In the genomic region with DNA sequence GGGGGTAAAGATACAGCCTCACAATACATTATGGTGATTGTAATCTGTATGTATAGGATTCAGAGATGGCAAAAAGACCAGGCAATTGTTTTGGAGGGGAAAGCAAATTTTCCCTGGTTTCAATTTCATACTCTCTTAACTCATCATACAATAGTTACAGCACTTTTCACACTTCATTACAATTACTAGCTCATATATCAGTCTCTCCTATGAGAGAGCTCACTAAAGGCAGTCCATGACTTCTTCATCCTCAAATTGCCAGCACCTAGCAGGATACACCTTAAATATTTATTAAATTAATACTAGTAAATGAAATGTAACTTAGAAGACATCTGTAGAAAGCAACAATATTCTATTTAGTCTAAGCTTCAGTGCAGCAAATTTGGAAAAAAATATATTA, we compare ENCODE assay signal across 12 cellular contexts. TPM values are rescaled to one million over a fixed set of nuclear protein-coding genes. Genes with fewer than 3 reads are reported as not detected.
DNase-seq lines count a peak whose midpoint lies in the region; ATAC-seq and TF ChIP-seq lines count a peak whose summit lies in the region.
"Had no signal": no experiment of that assay in that cellular context is flagged by ENCODE, and none has a peak within 500 bp of the region (broad histone marks: within the 10 kb centered on the region; RNA-seq: fewer than 3 reads in every experiment).

No MANE protein-coding gene starts in this region.

- ATAC-seq in activated CD4-positive, alpha-beta T cell treated with anti-CD3 and anti-CD28 coated beads for 36 hours = no peak
- no peak for ATAC-seq in WTC11
- ATAC-seq in left lung = no peak
- no peak for ATAC-seq in stimulated activated naive B cell treated with anti-CD40 and anti-IgM and Interleukin-4, amounts not matched to agents 10 μg/mL and 1 μg/mL and 100 μg/mL, for 72 hours (replicated peaks)
- ATAC-seq in HG02884 (IDR thresholded peaks at IDR 0.05; ENCODE audit: unreplicated experiment) = no peak
- no peak for ATAC-seq in HG03135 (IDR thresholded peaks at IDR 0.05; ENCODE audit: unreplicated experiment)
- ATAC-seq: HCT116 had no signal

- no peak for DNase-seq in activated CD4-positive, alpha-beta T cell treated with anti-CD3 and anti-CD28 coated beads for 36 hours
- no peak for DNase-seq in activated CD4-positive, alpha-beta T cell treated with anti-CD3 and anti-CD28 coated beads for 1 hour
- no peak for DNase-seq in WTC11 (ENCODE audit: low spot score)
- DNase-seq in left lung = no peak
- DNase-seq in stimulated activated naive B cell treated with anti-CD40 and anti-IgM and Interleukin-4, amounts not matched to agents 10 μg/mL and 1 μg/mL and 100 μg/mL, for 72 hours = no peak
- no peak for DNase-seq in T-helper 9 cell
- DNase-seq: DMS79, NCI-H1436, tibial artery had no signal

- H3K27me3 Mint-ChIP-seq in activated CD4-positive, alpha-beta T cell treated with anti-CD3 and anti-CD28 coated beads for 36 hours = no peaks in the 10 kb centered on the region
- H3K27me3 Mint-ChIP-seq in WTC11 (ENCODE audit: low read depth) = no peaks in the 10 kb centered on the region
- H3K27me3 Mint-ChIP-seq in stimulated activated naive B cell treated with anti-CD40 and anti-IgM and Interleukin-4, amounts not matched to agents 10 μg/mL and 1 μg/mL and 100 μg/mL, for 72 hours = no peaks in the 10 kb centered on the region

- H3K4me1 ChIP-seq in left lung = peaks cover 18 to 63% of the 10 kb centered on the region in 2 donors

- peak overlapping the region; percentile 41 to 68 for H3K27ac ChIP-seq in left lung

- peak overlapping the region; percentile 58 for H3K27ac Mint-ChIP-seq in activated CD4-positive, alpha-beta T cell treated with anti-CD3 and anti-CD28 coated beads for 36 hours
- peak overlapping the region; percentile 74; the same call in 1 of the 2 replicates for H3K27ac Mint-ChIP-seq in WTC11
- peak overlapping the region; percentile 59 for H3K27ac Mint-ChIP-seq in stimulated activated naive B cell treated with anti-CD40 and anti-IgM and Interleukin-4, amounts not matched to agents 10 μg/mL and 1 μg/mL and 100 μg/mL, for 72 hours

- no peak overlapping the region for H3K4me3 Mint-ChIP-seq in activated CD4-positive, alpha-beta T cell treated with anti-CD3 and anti-CD28 coated beads for 36 hours
- no peak overlapping the region for H3K4me3 Mint-ChIP-seq in WTC11
- no peak overlapping the region for H3K4me3 Mint-ChIP-seq in stimulated activated naive B cell treated with anti-CD40 and anti-IgM and Interleukin-4, amounts not matched to agents 10 μg/mL and 1 μg/mL and 100 μg/mL, for 72 hours

- no peak for TF ChIP-seq CTCF in WTC11 (IDR thresholded peaks at IDR 0.05)
- no peak for TF ChIP-seq CTCF in left lung (IDR thresholded peaks at IDR 0.05)

- H3K9me3 Mint-ChIP-seq in activated CD4-positive, alpha-beta T cell treated with anti-CD3 and anti-CD28 coated beads for 36 hours (ENCODE audit: low read depth) = no peaks in the 10 kb centered on the region
- no peaks in the 10 kb centered on the region for H3K9me3 Mint-ChIP-seq in WTC11
- H3K9me3 Mint-ChIP-seq in stimulated activated naive B cell treated with anti-CD40 and anti-IgM and Interleukin-4, amounts not matched to agents 10 μg/mL and 1 μg/mL and 100 μg/mL, for 72 hours = no peaks in the 10 kb centered on the region

- H3K36me3 Mint-ChIP-seq in activated CD4-positive, alpha-beta T cell treated with anti-CD3 and anti-CD28 coated beads for 36 hours (ENCODE audit: low read depth) = peaks cover 24% of the 10 kb centered on the region
- H3K36me3 Mint-ChIP-seq in WTC11 = no peaks in the 10 kb centered on the region
- peaks cover 4 to 25% of the 10 kb centered on the region in 2 donors for H3K36me3 Mint-ChIP-seq in stimulated activated naive B cell treated with anti-CD40 and anti-IgM and Interleukin-4, amounts not matched to agents 10 μg/mL and 1 μg/mL and 100 μg/mL, for 72 hours

- H3K4me3 ChIP-seq in left lung = no peak overlapping the region

- CTCF ChIA-PET in activated CD4-positive, alpha-beta T cell treated with anti-CD3 and anti-CD28 coated beads for 36 hours (lab: Charles Lee) = interaction anchor here (0.7 to 4.8 kb wide), 25 partner anchors 10 to 348 kb away, joined by 3 to 57 read pairs (median 4); a partner anchor contains a TSS
- CTCF ChIA-PET in WTC11 (lab: Charles Lee) = interaction anchor here (1.0 to 3.8 kb wide), 6 partner anchors 12 to 189 kb away, joined by 4 to 46 read pairs (median 22); a partner anchor contains a TSS

- no peaks in the 10 kb centered on the region for H3K27me3 ChIP-seq in left lung
- H3K27me3 ChIP-seq: tibial artery had no signal

- H3K36me3 ChIP-seq in left lung = no peaks in the 10 kb centered on the region
- H3K36me3 ChIP-seq: tibial artery had no signal

- H3K4me1 Mint-ChIP-seq in activated CD4-positive, alpha-beta T cell treated with anti-CD3 and anti-CD28 coated beads for 36 hours = peaks cover 68% of the 10 kb centered on the region
- H3K4me1 Mint-ChIP-seq in WTC11 = peaks cover 43% of the 10 kb centered on the region
- peaks cover 36 to 67% of the 10 kb centered on the region in 2 donors for H3K4me1 Mint-ChIP-seq in stimulated activated naive B cell treated with anti-CD40 and anti-IgM and Interleukin-4, amounts not matched to agents 10 μg/mL and 1 μg/mL and 100 μg/mL, for 72 hours

- POLR2A ChIA-PET in activated CD4-positive, alpha-beta T cell treated with anti-CD3 and anti-CD28 coated beads for 36 hours (lab: Charles Lee) = no interaction called here
- POLR2A ChIA-PET in WTC11 (lab: Charles Lee) = interaction anchor here (1.5 kb wide), 1 partner anchor 27 kb away, joined by 4 read pairs; no protein-coding TSS in a partner anchor

- intact Hi-C loops in activated CD4-positive, alpha-beta T cell treated with anti-CD3 and anti-CD28 coated beads for 36 hours (cut with DNase I, micrococcal nuclease) = loop anchor here in 1 of 2 experiments (10.0 kb wide), 1 partner anchor 554 kb away; no protein-coding TSS in a partner anchor
- intact Hi-C loops in left lung (cut with DNase I) = no loop called here

- no peaks in the 10 kb centered on the region for H3K9me3 ChIP-seq in left lung
- H3K9me3 ChIP-seq: tibial artery had no signal

TF ChIP-seq in WTC11, 78 proteins besides CTCF, POLR2A, EP300 and RAD21:
- no peak for TF ChIP-seq NFATC4 (CRISPR knock-in tag; IDR thresholded peaks at IDR 0.05)

RNA-seq across cellular contexts. Expression of a gene that starts 28.0 kb away (rescaled TPM):
- total RNA-seq in activated CD4-positive, alpha-beta T cell treated with anti-CD3 and anti-CD28 coated beads for 36 hours = 10 to 100 TPM; 63.8 to 88.3 TPM
- total RNA-seq in WTC11 (2021) = 64.4 to 69.9 TPM (median 65.1 TPM) in 3 replicates
- 100 to 1,000 TPM; 159 to 216 TPM for total RNA-seq in left lung
